Comparison of ENCODE assay signal across 26 cellular contexts in genomic region chr2:88139203-88139702, GRCh38. TPM values are rescaled to one million over a fixed set of nuclear protein-coding genes. Genes with fewer than 3 reads are reported as not detected.
DNase-seq lines count a peak whose midpoint lies in the region; ATAC-seq, FAIRE-seq and TF ChIP-seq lines count a peak whose summit lies in the region.
"Had no signal": no experiment of that assay in that cellular context is flagged by ENCODE, and none has a peak within 500 bp of the region (broad histone marks: within the 10 kb centered on the region; RNA-seq: fewer than 3 reads in every experiment).

No MANE protein-coding gene starts in this region.

- H3K27me3 ChIP-seq in MM.1S (replicated peaks; ENCODE audit: insufficient read depth, low read length) = no peaks in the 10 kb centered on the region

- H3K4me2 ChIP-seq in MM.1S (ENCODE audit: low read depth, low read length) = no peak overlapping the region
- H3K4me2 ChIP-seq: KMS-11 had no signal

- no peak for TF ChIP-seq CTCF in mucosa of descending colon (IDR thresholded peaks at IDR 0.05)
- TF ChIP-seq CTCF in MM.1S (IDR thresholded peaks at IDR 0.05; ENCODE audit: low read length) = no peak

- H3F3A ChIP-seq in MM.1S (ENCODE audit: insufficient read depth, low read length) = no peaks in the 10 kb centered on the region

- intact Hi-C loops in mucosa of descending colon (cut with DNase I, micrococcal nuclease) = no loop called here

- H3K79me2 ChIP-seq in MM.1S (ENCODE audit: low read length) = no peaks in the 10 kb centered on the region

- H3K4me3 ChIP-seq in mucosa of descending colon (no peak overlapping the region), MM.1S (ENCODE audit: low read length) (no peak overlapping the region)

- DNase-seq in RCC 7860 (ENCODE audit: low spot score) (no peak), iPS-NIHi7 (ENCODE audit: extremely low spot score) (peak; percentile 4), mucosa of descending colon (no peak), C1 segment of cervical spinal cord (lab: John Stamatoyannopoulos, UW) (no peak), MM.1S (no peak), NCI-H774 (lab: John Stamatoyannopoulos, UW) (no peak)
- DNase-seq: Calu3; CD8-positive, alpha-beta memory T cell; DMS79 treated with DMSO at 0.1 percent for 48 hours; GF-D8; HCEC 1CT; NCI-H1048; NCI-H1417; NCI-H1694; NCI-H2029 treated with DMSO at 0.1 percent for 48 hours; NCI-H446 treated with DMSO at 0.1 percent for 48 hours; NCI-H526; SHP77 had no signal

- ATAC-seq in mucosa of descending colon = peak; percentile 80
- no peak for ATAC-seq in HG03457 (IDR thresholded peaks at IDR 0.05; ENCODE audit: unreplicated experiment)

- peak; percentile 67 for FAIRE-seq in RCC 7860 (lab: Jason Lieb, UNC)
- FAIRE-seq: GM12891, H1, HTR-8/SVneo had no signal

- no peak overlapping the region for H3K27ac ChIP-seq in MM.1S (ENCODE audit: low read length)
- H3K27ac ChIP-seq: KMS-11, RWPE1 had no signal

- H3K4me1 ChIP-seq in mucosa of descending colon (ENCODE audit: low read depth) = peaks cover 7% of the 10 kb centered on the region
- no peaks in the 10 kb centered on the region for H3K4me1 ChIP-seq in MM.1S (ENCODE audit: low read length)

- H3K9me3 ChIP-seq in mucosa of descending colon = peaks cover 3% of the 10 kb centered on the region
- no peaks in the 10 kb centered on the region for H3K9me3 ChIP-seq in MM.1S (replicated peaks; ENCODE audit: insufficient read depth, low read length)

- no peak overlapping the region for H3K9ac ChIP-seq in MM.1S (ENCODE audit: low read length)
- H3K9ac ChIP-seq: KMS-11 had no signal

- no peaks in the 10 kb centered on the region for H3K9me2 ChIP-seq in MM.1S (replicated peaks; ENCODE audit: insufficient read depth, low read length)

- no peaks in the 10 kb centered on the region for H4K20me1 ChIP-seq in MM.1S (ENCODE audit: insufficient read depth, low read length)

- H3K36me3 ChIP-seq in mucosa of descending colon (ENCODE audit: low read depth) = no peaks in the 10 kb centered on the region
- H3K36me3 ChIP-seq in MM.1S (replicated peaks; ENCODE audit: insufficient read depth, low read length) = no peaks in the 10 kb centered on the region

- no peak overlapping the region for H2AFZ ChIP-seq in MM.1S (ENCODE audit: low read length)

RNA-seq across cellular contexts. Expression of gene FABP1, which starts 11.4 kb away (rescaled TPM):
- 1,000 to 10,000 TPM in 2 of 3 donors, 100 to 1,000 TPM in 1; 768 to 5,199 (median 1,319) TPM for total RNA-seq in mucosa of descending colon
- total RNA-seq: A673; B cell; Calu3; CD8-positive, alpha-beta memory T cell; H1 had no signal

RNA-seq across cellular contexts. Expression of gene THNSL2, which starts 30.9 kb away (rescaled TPM):
- 10 to 100 TPM; 16.8 to 33.3 (median 16.8) TPM for total RNA-seq in mucosa of descending colon
- total RNA-seq: A673 had no signal
